Comparison of ENCODE assay signal across 1 cellular context in the genomic region with DNA sequence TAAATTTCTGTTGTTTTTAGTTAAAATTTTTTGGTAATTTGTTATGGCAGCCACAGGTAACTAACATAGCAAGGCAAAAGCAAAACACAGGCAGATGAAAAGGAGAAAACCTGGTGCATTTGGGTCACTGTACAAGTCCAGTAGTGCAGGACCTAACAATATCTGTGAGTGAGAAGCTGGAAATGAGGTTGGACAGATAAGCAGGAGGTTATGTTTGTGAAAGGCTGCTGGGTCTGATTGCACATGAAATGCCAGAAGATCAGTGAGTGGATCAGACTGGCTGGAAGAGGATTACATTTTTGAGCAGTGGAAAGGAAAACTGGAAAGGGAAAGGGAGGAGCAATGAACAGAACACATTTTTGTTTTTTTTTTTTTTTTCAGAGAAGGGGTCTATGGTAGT.
TF ChIP-seq lines count a peak whose summit lies in the region.

No MANE protein-coding gene starts in this region.

TF ChIP-seq in liver, 16 proteins besides CTCF, POLR2A, EP300 and RAD21 (continued from another document):
- TF ChIP-seq, protein P1, sequence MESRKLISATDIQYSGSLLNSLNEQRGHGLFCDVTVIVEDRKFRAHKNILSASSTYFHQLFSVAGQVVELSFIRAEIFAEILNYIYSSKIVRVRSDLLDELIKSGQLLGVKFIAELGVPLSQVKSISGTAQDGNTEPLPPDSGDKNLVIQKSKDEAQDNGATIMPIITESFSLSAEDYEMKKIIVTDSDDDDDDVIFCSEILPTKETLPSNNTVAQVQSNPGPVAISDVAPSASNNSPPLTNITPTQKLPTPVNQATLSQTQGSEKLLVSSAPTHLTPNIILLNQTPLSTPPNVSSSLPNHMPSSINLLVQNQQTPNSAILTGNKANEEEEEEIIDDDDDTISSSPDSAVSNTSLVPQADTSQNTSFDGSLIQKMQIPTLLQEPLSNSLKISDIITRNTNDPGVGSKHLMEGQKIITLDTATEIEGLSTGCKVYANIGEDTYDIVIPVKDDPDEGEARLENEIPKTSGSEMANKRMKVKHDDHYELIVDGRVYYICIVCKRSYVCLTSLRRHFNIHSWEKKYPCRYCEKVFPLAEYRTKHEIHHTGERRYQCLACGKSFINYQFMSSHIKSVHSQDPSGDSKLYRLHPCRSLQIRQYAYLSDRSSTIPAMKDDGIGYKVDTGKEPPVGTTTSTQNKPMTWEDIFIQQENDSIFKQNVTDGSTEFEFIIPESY (IDR thresholded peaks at IDR 0.05), result no peak
TF ChIP-seq in liver: peak in this region for 1.
